1 cellular context compared by ENCODE assay signal in genomic region chr17:49193513-49194296, GRCh38.
TF ChIP-seq lines count a peak whose summit lies in the region.

No MANE protein-coding gene starts in this region.

TF ChIP-seq in K562, 482 proteins besides CTCF, POLR2A, EP300 and RAD21 (continued from another document and continues in another):
- TF ChIP-seq ZNF512 (tag; IDR thresholded peaks at IDR 0.05): peak; percentile 99
- peak; percentile 95 for TF ChIP-seq MEIS2 (IDR thresholded peaks at IDR 0.05; ENCODE audit: partially characterized antibody)
- no peak; the same call in 1 of the 2 replicates for TF ChIP-seq CXXC5 (CRISPR knock-in tag; IDR thresholded peaks at IDR 0.05)
- TF ChIP-seq ELF4 (CRISPR knock-in tag; IDR thresholded peaks at IDR 0.05): 0 out of 2 replicates have a peak, but pooled peaks have one; percentile 13
- TF ChIP-seq DMBX1 (CRISPR knock-in tag; IDR thresholded peaks at IDR 0.05; ENCODE audit: borderline replicate concordance): no peak
- no peak for TF ChIP-seq JUND (IDR thresholded peaks at IDR 0.05; ENCODE audit: borderline replicate concordance, low read depth, low read length)
- TF ChIP-seq JUND (tag; IDR thresholded peaks at IDR 0.05; ENCODE audit: borderline replicate concordance, low read depth, low read length): no peak
- TF ChIP-seq MAZ (CRISPR knock-in tag; conservative IDR thresholded peaks at IDR 0.05 in 1 of 2, IDR thresholded peaks at IDR 0.05 in 1 of 2): peak in 1 of 2 experiments; percentile 39; a peak in 2 of 4 replicates
- no peak for TF ChIP-seq FOXO4 (CRISPR knock-in tag; IDR thresholded peaks at IDR 0.05)
- 0 out of 6 replicates have a peak, but pooled peaks of 1 of the 3 experiments have one; percentile 20 for TF ChIP-seq ZBTB11 (CRISPR knock-in tag; IDR thresholded peaks at IDR 0.05)
- TF ChIP-seq ESRRA (IDR thresholded peaks at IDR 0.05; ENCODE audit: borderline replicate concordance, low read depth): peak; percentile 22; the same call in 1 of the 2 replicates
- peak in 1 of 2 experiments; percentile 42; a peak in 2 of 4 replicates for TF ChIP-seq FOXK2 (conservative IDR thresholded peaks at IDR 0.05 in 1 of 2, IDR thresholded peaks at IDR 0.05 in 1 of 2; ENCODE audit: low read depth in 2 of 2)
- peak; percentile 76 for TF ChIP-seq ARHGAP35 (IDR thresholded peaks at IDR 0.05; ENCODE audit: partially characterized antibody)
- TF ChIP-seq KHSRP (IDR thresholded peaks at IDR 0.05): peak; percentile 51; the same call in 1 of the 2 replicates
- TF ChIP-seq HOXB6 (CRISPR knock-in tag; IDR thresholded peaks at IDR 0.05; ENCODE audit: borderline replicate concordance): no peak
- TF ChIP-seq ZNF384 (IDR thresholded peaks at IDR 0.05; ENCODE audit: low read depth, low read length): no peak; the same call in 1 of the 2 replicates
- no peak for TF ChIP-seq ZBTB8A (IDR thresholded peaks at IDR 0.05; ENCODE audit: partially characterized antibody)
- peak; percentile 34 for TF ChIP-seq ASH1L (IDR thresholded peaks at IDR 0.05; ENCODE audit: borderline replicate concordance, low read depth, partially characterized antibody)
- no peak for TF ChIP-seq ETV6 (IDR thresholded peaks at IDR 0.05; ENCODE audit: borderline replicate concordance in 1 of 2, low read depth in 2 of 2, low read length in 1 of 2)
- TF ChIP-seq ETV6 (CRISPR knock-in tag; IDR thresholded peaks at IDR 0.05; ENCODE audit: borderline replicate concordance): no peak
- TF ChIP-seq TRIM25 (IDR thresholded peaks at IDR 0.05; ENCODE audit: borderline replicate concordance): peak; percentile 98
- 0 out of 2 replicates have a peak, but pooled peaks have one; percentile 59 for TF ChIP-seq GTF2A2 (tag; IDR thresholded peaks at IDR 0.05)
- TF ChIP-seq RFX1 (IDR thresholded peaks at IDR 0.05): peak; percentile 81
- TF ChIP-seq ZFPM2 (CRISPR knock-in tag; IDR thresholded peaks at IDR 0.05): no peak
- TF ChIP-seq ZBTB2 (IDR thresholded peaks at IDR 0.05): peak; percentile 50; the same call in 1 of the 2 replicates
- no peak for TF ChIP-seq HSF4 (CRISPR knock-in tag; IDR thresholded peaks at IDR 0.05; ENCODE audit: borderline replicate concordance)
- TF ChIP-seq NR2C1 (IDR thresholded peaks at IDR 0.05): peak; percentile 29; the same call in 1 of the 2 replicates
- TF ChIP-seq NR2C1 (tag; IDR thresholded peaks at IDR 0.05): no peak
- peak; percentile 67 for TF ChIP-seq BRD9 (IDR thresholded peaks at IDR 0.05; ENCODE audit: low read depth, partially characterized antibody)
- TF ChIP-seq HDAC6 (IDR thresholded peaks at IDR 0.05; ENCODE audit: low read depth, low read length): no peak
- 0 out of 2 replicates have a peak, but pooled peaks have one; percentile 44 for TF ChIP-seq ZNF407 (IDR thresholded peaks at IDR 0.05; ENCODE audit: low read depth)
- TF ChIP-seq PHF20 (IDR thresholded peaks at IDR 0.05; ENCODE audit: partially characterized antibody): peak; percentile 48
- peak; percentile 45; the same call in 1 of the 2 replicates for TF ChIP-seq PHB2 (IDR thresholded peaks at IDR 0.05; ENCODE audit: low read depth)
- TF ChIP-seq HINFP (tag; conservative IDR thresholded peaks at IDR 0.05; ENCODE audit: low read depth): peak; percentile 76
